ENCODE assay signal across 1 cellular context in genomic region chr3:16936233-16936632, GRCh38.
TF ChIP-seq lines count a peak whose summit lies in the region.

No MANE protein-coding gene starts in this region.

TF ChIP-seq in K562, 482 proteins besides CTCF, POLR2A, EP300 and RAD21 (continued from another document and continues in another):
- TF ChIP-seq ZNF398 (CRISPR knock-in tag; IDR thresholded peaks at IDR 0.05) (no peak), GABPB2 (CRISPR knock-in tag; conservative IDR thresholded peaks at IDR 0.05) (no peak), KAT8 (IDR thresholded peaks at IDR 0.05; ENCODE audit: low read depth) (no peak), ZNF696 (CRISPR knock-in tag; conservative IDR thresholded peaks at IDR 0.05) (no peak), ARNT (IDR thresholded peaks at IDR 0.05) (0 out of 4 replicates have a peak, but pooled peaks of 1 of the 2 experiments have one; percentile 29), FOXJ2 (tag; IDR thresholded peaks at IDR 0.05) (peak; percentile 82), ELF4 (CRISPR knock-in tag; IDR thresholded peaks at IDR 0.05) (0 out of 2 replicates have a peak, but pooled peaks have one; percentile 41), JUN (IDR thresholded peaks at IDR 0.05; ENCODE audit: borderline replicate concordance, low read depth, low read length) (no peak), JUN (CRISPR knock-in tag; IDR thresholded peaks at IDR 0.05; ENCODE audit: borderline replicate concordance) (no peak), MIER1 (IDR thresholded peaks at IDR 0.05; ENCODE audit: low read depth) (no peak), NCOA4 (IDR thresholded peaks at IDR 0.05; ENCODE audit: partially characterized antibody) (peak; percentile 24), ZNF143 (CRISPR knock-in tag; IDR thresholded peaks at IDR 0.05) (no peak), SMAD2 (IDR thresholded peaks at IDR 0.05; ENCODE audit: low read depth, low read length) (no peak), MBD2 (IDR thresholded peaks at IDR 0.05; ENCODE audit: borderline replicate concordance, low read depth) (peak; percentile 67; the same call in 1 of the 2 replicates), E2F6 (IDR thresholded peaks at IDR 0.05; ENCODE audit: borderline replicate concordance in 1 of 2, extremely low read depth in 1 of 2, insufficient read depth in 1 of 2, insufficient read length in 1 of 2, low read depth in 1 of 2, low read length in 1 of 2, poor library complexity in 1 of 2, severe bottlenecking in 1 of 2) (no peak), ATF1 (CRISPR knock-in tag; IDR thresholded peaks at IDR 0.05) (no peak), ATF1 (tag; IDR thresholded peaks at IDR 0.05) (peak; percentile 7; the same call in 1 of the 2 replicates), E2F1 (CRISPR knock-in tag; IDR thresholded peaks at IDR 0.05) (no peak), CTBP1 (IDR thresholded peaks at IDR 0.05; ENCODE audit: borderline replicate concordance) (no peak), ZC3H4 (CRISPR knock-in tag; IDR thresholded peaks at IDR 0.05; ENCODE audit: borderline replicate concordance) (no peak), MXI1 (IDR thresholded peaks at IDR 0.05; ENCODE audit: low read depth, low read length) (0 out of 2 replicates have a peak, but pooled peaks have one; percentile 8), HDAC3 (IDR thresholded peaks at IDR 0.05; ENCODE audit: borderline replicate concordance, partially characterized antibody) (peak; percentile 53), SRSF7 (optimal IDR thresholded peaks at IDR 0.05; ENCODE audit: low read depth, low read length) (no peak), HNRNPUL1 (IDR thresholded peaks at IDR 0.05; ENCODE audit: low read length) (no peak), CBX3 (IDR thresholded peaks at IDR 0.05; ENCODE audit: borderline replicate concordance in 1 of 2, low read length in 2 of 2) (no peak), POLR2AphosphoS5 (IDR thresholded peaks at IDR 0.05; ENCODE audit: control insufficient read depth, insufficient read depth, low read depth, low read length) (peak; percentile 91), TCF3 (CRISPR knock-in tag; IDR thresholded peaks at IDR 0.05) (peak; percentile 95), USF2 (CRISPR knock-in tag; IDR thresholded peaks at IDR 0.05) (no peak), CREB5 (CRISPR knock-in tag; IDR thresholded peaks at IDR 0.05) (no peak), TARDBP (IDR thresholded peaks at IDR 0.05) (peak; percentile 66; the same call in 1 of the 2 replicates), NCOA6 (IDR thresholded peaks at IDR 0.05) (no peak), PURB (CRISPR knock-in tag; IDR thresholded peaks at IDR 0.05; ENCODE audit: low read depth) (no peak), SMAD1 (IDR thresholded peaks at IDR 0.05; ENCODE audit: low read depth, low read length, partially characterized antibody) (peak; percentile 46), U2AF1 (optimal IDR thresholded peaks at IDR 0.05; ENCODE audit: low read depth, low read length) (no peak), ZNF146 (CRISPR knock-in tag; IDR thresholded peaks at IDR 0.05; ENCODE audit: unreplicated experiment) (no peak), ZSCAN32 (CRISPR knock-in tag; IDR thresholded peaks at IDR 0.05) (no peak), GABPB1 (CRISPR knock-in tag; IDR thresholded peaks at IDR 0.05) (no peak), ZNF318 (IDR thresholded peaks at IDR 0.05; ENCODE audit: borderline replicate concordance in 1 of 2, low read depth in 1 of 2) (no peak), CHCHD3 (CRISPR knock-in tag; IDR thresholded peaks at IDR 0.05) (no peak), EWSR1 (IDR thresholded peaks at IDR 0.05; ENCODE audit: borderline replicate concordance, low read depth, partially characterized antibody) (no peak), HNRNPK (IDR thresholded peaks at IDR 0.05; ENCODE audit: low read depth, low read length, poor library complexity, severe bottlenecking) (no peak), BRF1 (IDR thresholded peaks at IDR 0.05; ENCODE audit: borderline replicate concordance, extremely low read depth, insufficient read length) (no peak), ZNF609 (CRISPR knock-in tag; IDR thresholded peaks at IDR 0.05; ENCODE audit: borderline replicate concordance) (no peak), HES1 (IDR thresholded peaks at IDR 0.05; ENCODE audit: low read depth) (peak; percentile 93), SNAPC5 (CRISPR knock-in tag; IDR thresholded peaks at IDR 0.05) (no peak), DMBX1 (CRISPR knock-in tag; IDR thresholded peaks at IDR 0.05; ENCODE audit: borderline replicate concordance) (peak; percentile 77; the same call in 1 of the 2 replicates)
